ENCODE assay signal across 10 cellular contexts in the genomic region with DNA sequence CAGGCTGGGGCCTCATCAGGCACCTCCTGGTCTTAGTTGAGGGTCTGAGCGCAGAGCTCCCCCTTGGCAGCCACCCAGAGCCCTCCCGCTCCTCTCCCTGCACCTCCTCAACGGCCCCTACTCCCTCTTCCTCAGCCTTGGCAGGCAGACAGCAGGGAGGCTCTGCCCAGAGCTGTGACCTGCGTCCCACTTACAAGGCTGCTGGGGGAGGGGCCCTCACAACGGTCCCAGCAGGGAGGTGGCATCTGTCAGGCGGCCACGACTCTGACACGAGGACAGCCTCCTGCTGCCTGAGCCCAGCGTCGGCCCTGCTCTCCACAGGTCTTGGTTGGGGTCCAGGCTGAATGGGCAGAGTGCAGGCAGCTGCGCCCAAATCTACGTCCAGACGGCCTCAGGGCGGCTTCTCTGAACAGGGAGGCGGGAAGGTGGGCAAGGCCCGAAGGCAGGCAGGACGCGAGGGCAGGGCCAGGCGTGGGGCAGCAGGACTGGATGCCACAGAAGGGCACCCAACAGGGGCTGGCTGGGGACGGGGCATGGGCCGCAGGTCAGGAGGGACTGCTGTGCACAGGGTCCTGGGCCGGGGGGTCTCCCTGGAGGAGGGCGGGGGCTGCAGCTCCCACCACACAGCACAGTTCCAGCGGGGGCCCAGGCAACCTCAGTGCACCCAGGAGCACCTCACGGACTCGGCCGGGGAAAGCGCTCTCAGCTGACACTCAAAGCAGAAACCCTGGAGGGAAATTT. TPM values are rescaled to one million over a fixed set of nuclear protein-coding genes. Genes with fewer than 3 reads are reported as not detected.
DNase-seq lines count a peak whose midpoint lies in the region; FAIRE-seq and TF ChIP-seq lines count a peak whose summit lies in the region.
"Had no signal": no experiment of that assay in that cellular context is flagged by ENCODE, and none has a peak within 500 bp of the region (broad histone marks: within the 10 kb centered on the region; RNA-seq: fewer than 3 reads in every experiment).

No MANE protein-coding gene starts in this region.

- DNase-seq in NCI-H1417 (lab: John Stamatoyannopoulos, UW) (peak in 2 of 3 experiments; percentile 73 to 90), anterior cingulate cortex (lab: John Stamatoyannopoulos, UW) (peak in 48 of 58 donors; percentile 28 to 87 (median 64)), kidney (peak; percentile 70), spleen (peak; percentile 84), DMS153 treated with DMSO at 0.1 percent for 48 hours (lab: John Stamatoyannopoulos, UW; ENCODE audit: unreplicated experiment) (no peak), HPDE6-E6E7 (ENCODE audit: extremely low spot score) (no peak), HEK293T (ENCODE audit: extremely low spot score) (no peak)
- DNase-seq: activated CD4-positive, alpha-beta T cell treated with anti-CD3 and anti-CD28 coated beads, Interleukin-2, amount 50 U/mL, for 4 hours; mammary epithelial cell; NCI-H82 had no signal

- no peaks in the 10 kb centered on the region for H3K27me3 ChIP-seq in spleen (replicated peaks in 1 of 7)

- H3K9ac ChIP-seq in kidney (ENCODE audit: low read length in 2 of 2): no peak overlapping the region

- no peak for FAIRE-seq in kidney (lab: Jason Lieb, UNC)

- no peak for TF ChIP-seq CTCF in kidney (IDR thresholded peaks at IDR 0.05; ENCODE audit: borderline replicate concordance, extremely low read depth, insufficient read depth)
- TF ChIP-seq CTCF in spleen (IDR thresholded peaks at IDR 0.05 in 8 of 11, conservative IDR thresholded peaks at IDR 0.05 in 3 of 11): no peak

- CTCF ChIA-PET in HEK293T (lab: Yijun Ruan, JAX): no interaction called here

- H3K36me3 ChIP-seq in kidney (ENCODE audit: control insufficient read depth in 1 of 2, insufficient read depth in 2 of 2, low read length in 2 of 2) (peaks cover 0 to 2% of the 10 kb centered on the region in 2 donors), spleen (peaks cover 0 to 85% (median 14%) of the 10 kb centered on the region in 6 donors)

- no peak overlapping the region for H3K4me3 ChIP-seq in kidney (ENCODE audit: low read length in 2 of 2)
- H3K4me3 ChIP-seq in spleen: peak overlapping the region in 3 of 8 donors; percentile 27 to 57 (median 33)

- 69 to 79% (median 74%) methylated on average over 24 to 28 of the region's 28 CpGs for WGBS in spleen, 5 donors

- H3K27ac ChIP-seq in kidney (ENCODE audit: low read depth in 2 of 2, low read length in 2 of 2) (peak overlapping the region in 1 of 2 donors; percentile 20), spleen (peak overlapping the region in 7 of 8 donors; percentile 57 to 92 (median 80))

- POLR2A ChIA-PET in HEK293T (lab: Yijun Ruan, JAX): no interaction called here

- intact Hi-C loops in kidney (cut with DNase I) (no loop called here), spleen (cut with DNase I; ENCODE audit: low total_unique reads) (no loop called here)

- H3K4me1 ChIP-seq in kidney (ENCODE audit: control insufficient read depth in 1 of 2, insufficient read depth in 1 of 2, low read depth in 1 of 2, low read length in 2 of 2) (peaks cover 0 to 9% of the 10 kb centered on the region in 2 donors), spleen (peaks cover 8 to 71% (median 41%) of the 10 kb centered on the region in 6 donors)

- TF ChIP-seq POLR2A in spleen (IDR thresholded peaks at IDR 0.05): no peak

- H3K9me3 ChIP-seq in kidney (ENCODE audit: control insufficient read depth in 1 of 2, low read length in 2 of 2) (no peaks in the 10 kb centered on the region), spleen (no peaks in the 10 kb centered on the region)

TF ChIP-seq in HEK293T, 16 proteins besides CTCF, POLR2A, EP300 and RAD21:
- no peak for TF ChIP-seq NFRKB (IDR thresholded peaks at IDR 0.05)
- no peak for TF ChIP-seq FOXK2 (IDR thresholded peaks at IDR 0.05)
- no peak for TF ChIP-seq TARDBP (IDR thresholded peaks at IDR 0.05)
- no peak for TF ChIP-seq LEF1 (IDR thresholded peaks at IDR 0.05; ENCODE audit: borderline replicate concordance)
- TF ChIP-seq CTBP1 (IDR thresholded peaks at IDR 0.05; ENCODE audit: borderline replicate concordance): no peak
- TF ChIP-seq ZNF384 (IDR thresholded peaks at IDR 0.05): no peak

RNA-seq across cellular contexts. Expression of gene SLC19A1, which starts 7.5 kb away (rescaled TPM):
- total RNA-seq in kidney (7.2 TPM), spleen (10 to 100 TPM; 21.6 to 52.8 (median 35.0) TPM)
- polyA plus RNA-seq in kidney (ENCODE audit: insufficient read depth, low read depth, low replicate concordance) (5.1 TPM), spleen (10 to 100 TPM in 2 of 3 donors, 1 to 10 TPM in 1; 7.5 to 17.6 (median 13.3) TPM)

Comparison
In these comparisons a context has a peak if more than half of its experiments do, and no peak if none do; other contexts are left out.
1. DNase-seq: peak in NCI-H1417 (2 of 3), anterior cingulate cortex (48 of 58), kidney (single experiment) and spleen (single experiment); none in DMS153 treated with DMSO at 0.1 percent for 48 hours (single experiment), HPDE6-E6E7 (single experiment) and HEK293T (single experiment).